ENCODE assay signal across 24 cellular contexts in genomic region chr16:86128246-86128645, GRCh38.
"Had no signal": no experiment of that assay in that cellular context is flagged by ENCODE, and none has a peak within 500 bp of the region (broad histone marks: within the 10 kb centered on the region; RNA-seq: fewer than 3 reads in every experiment).

No MANE protein-coding gene starts in this region.

- H3K4me1 ChIP-seq: colonic mucosa, esophagus squamous epithelium, gastrocnemius medialis, heart right ventricle, left lung, lower lobe of right lung had no signal

- ATAC-seq: effector memory CD8-positive, alpha-beta T cell; esophagus mucosa; gastrocnemius medialis; heart right ventricle; left cardiac atrium; left lung; left ventricle myocardium superior; lower lobe of right lung had no signal

- FAIRE-seq: endometrium, islet of Langerhans, keratinocyte had no signal

- H3K27ac ChIP-seq: colonic mucosa, epithelial cell of prostate, esophagus squamous epithelium, gastrocnemius medialis, heart right ventricle, left lung, lower lobe of right lung had no signal

- H3K27me3 ChIP-seq: colonic mucosa had no signal

- H3K9me3 ChIP-seq: colonic mucosa, esophagus squamous epithelium, gastrocnemius medialis, heart right ventricle, left lung, lower lobe of right lung had no signal

- H3K36me3 ChIP-seq: colonic mucosa, esophagus squamous epithelium, gastrocnemius medialis, heart right ventricle, left lung, lower lobe of right lung had no signal

- DNase-seq: colonic mucosa; cortex of kidney; effector CD8-positive, alpha-beta T cell; effector memory CD8-positive, alpha-beta T cell; endodermal cell; erythroblast; esophagus squamous epithelium; foreskin fibroblast; foreskin melanocyte; gastrocnemius medialis; glutamatergic neuron; heart right ventricle; hippocampal formation; left cardiac atrium; left lung; left ventricle myocardium superior; lower lobe of right lung; mesendoderm; midbrain had no signal

- H3K4me3 ChIP-seq: colonic mucosa, esophagus squamous epithelium, gastrocnemius medialis, heart right ventricle, left lung, lower lobe of right lung had no signal
